ENCODE assay signal across 28 cellular contexts in the genomic region with DNA sequence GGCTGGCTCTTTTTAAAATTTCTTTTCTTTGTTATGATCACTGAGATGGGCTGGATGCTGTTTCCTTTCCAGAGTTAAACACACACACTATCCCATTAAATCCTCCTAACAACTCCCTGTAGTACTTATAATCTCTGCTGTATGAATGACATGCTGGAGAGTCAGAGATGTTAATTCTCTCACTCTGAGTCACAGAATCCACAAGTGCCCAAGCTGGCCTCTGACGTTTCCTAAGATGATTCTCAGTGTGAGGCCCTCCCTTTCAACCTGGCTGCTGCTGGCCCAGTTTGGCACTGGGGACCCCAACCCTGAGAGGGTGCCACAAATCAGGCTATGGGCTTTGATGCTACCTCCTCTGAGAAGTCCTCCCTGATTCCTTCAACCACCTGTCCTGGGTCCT. TPM values are rescaled to one million over a fixed set of nuclear protein-coding genes. Genes with fewer than 3 reads are reported as not detected.
A peak's percentile ranks its signal among the peaks of the same experiment; 100 is the strongest.
DNase-seq lines count a peak whose midpoint lies in the region; ATAC-seq and TF ChIP-seq lines count a peak whose summit lies in the region.
"Had no signal": no experiment of that assay in that cellular context is flagged by ENCODE, and none has a peak within 500 bp of the region (broad histone marks: within the 10 kb centered on the region; RNA-seq: fewer than 3 reads in every experiment).

No MANE protein-coding gene starts in this region.

- H3F3A ChIP-seq in GM23248 (ENCODE audit: insufficient read depth) = no peaks in the 10 kb centered on the region

- in situ Hi-C loops in GM23248 (cut with MboI) = no loop called here

- 0% methylated on average over 1 of the region's 1 CpG for WGBS in GM23248 (ENCODE audit: low coverage in 1 of 2, low lambda C conversion rate in 2 of 2, missing lambda C conversion rate in 2 of 2), 2 experiments
- WGBS in esophagus muscularis mucosa = 44% methylated on average over 1 of the region's 1 CpG

- no peak overlapping the region for H2AFZ ChIP-seq in GM23248
- H2AFZ ChIP-seq: parathyroid adenoma had no signal

- POLR2A ChIA-PET in RWPE1 (lab: Yijun Ruan, JAX; ENCODE audit: low non-redundant PET) = no interaction called here

- intact Hi-C loops in esophagus muscularis mucosa (cut with DNase I) = no loop called here

- H4K20me1 ChIP-seq in GM23248 (ENCODE audit: insufficient read depth) = no peaks in the 10 kb centered on the region

- H3K36me3 ChIP-seq in GM23248 (ENCODE audit: low read depth) (no peaks in the 10 kb centered on the region), esophagus muscularis mucosa (no peaks in the 10 kb centered on the region)
- H3K36me3 ChIP-seq: breast epithelium, right atrium auricular region, SJCRH30, stomach, thyroid gland had no signal

- H3K4me3 ChIP-seq in GM23248 = no peak overlapping the region
- no peak overlapping the region for H3K4me3 ChIP-seq in esophagus muscularis mucosa
- H3K4me3 ChIP-seq: breast epithelium, right atrium auricular region, SJCRH30, smooth muscle cell, stomach, thyroid gland had no signal

- H3K79me2 ChIP-seq in GM23248 (ENCODE audit: insufficient read depth) = no peaks in the 10 kb centered on the region
- H3K79me2 ChIP-seq: parathyroid adenoma had no signal

- peaks cover 19% of the 10 kb centered on the region for H3K27me3 ChIP-seq in GM23248 (replicated peaks; ENCODE audit: insufficient read depth)
- peaks cover 24% of the 10 kb centered on the region for H3K27me3 ChIP-seq in foreskin keratinocyte
- peaks cover 0 to 61% (median 17%) of the 10 kb centered on the region in 4 donors for H3K27me3 ChIP-seq in esophagus muscularis mucosa
- H3K27me3 ChIP-seq: SJCRH30 had no signal

- CTCF ChIA-PET in RWPE1 (lab: Yijun Ruan, JAX) = no interaction called here

- TF ChIP-seq EP300 in esophagus muscularis mucosa (IDR thresholded peaks at IDR 0.05) = no peak

- no peak overlapping the region for H3K9ac ChIP-seq in GM23248
- H3K9ac ChIP-seq: parathyroid adenoma had no signal

- H3K9me2 ChIP-seq in GM23248 (ENCODE audit: insufficient read depth) = no peaks in the 10 kb centered on the region

- DNase-seq in GM23248 (peak; percentile 44), RWPE1 (ENCODE audit: low spot score) (peak; percentile 60), foreskin keratinocyte (peak; percentile 48 to 80), T-helper 1 cell (no peak), esophagus muscularis mucosa (ENCODE audit: extremely low spot score) (no peak)
- DNase-seq in stimulated activated naive CD4-positive, alpha-beta T cell (lab: John Stamatoyannopoulos, UW) = no peak
- DNase-seq: activated CD4-positive, alpha-beta T cell treated with anti-CD3 and anti-CD28 coated beads, Interleukin-2, amount 10 ng/mL, durations not matched to agents 24 days and 14 days; activated effector memory CD4-positive, alpha-beta T cell treated with anti-CD3 and anti-CD28 coated beads, Interleukin-2, amount 50 U/mL, for 16 hours; activated T-cell treated with anti-CD3 and anti-CD28 coated beads, Interleukin-2, amount 50 U/mL, for 24 hours; Caco-2; DND-41; GOT3; HFFc6; left ventricle myocardium superior; NCI-H2029; NCI-H526; SJCRH30; stimulated activated CD8-positive, alpha-beta memory T cell treated with anti-CD3 and anti-CD28 coated beads, Interleukin-4, amount 100 ng/mL, for 48 hours; stomach; SW 1271; thyroid gland had no signal

- H3K4me2 ChIP-seq in GM23248 (ENCODE audit: unreplicated experiment) = no peak overlapping the region
- H3K4me2 ChIP-seq: smooth muscle cell had no signal

- TF ChIP-seq POLR2A in esophagus muscularis mucosa (IDR thresholded peaks at IDR 0.05; ENCODE audit: low read depth) = no peak

- TF ChIP-seq CTCF in RWPE1 (conservative IDR thresholded peaks at IDR 0.05; ENCODE audit: low read depth) (no peak), foreskin keratinocyte (conservative IDR thresholded peaks at IDR 0.05) (no peak), esophagus muscularis mucosa (IDR thresholded peaks at IDR 0.05) (no peak)

- H3K27ac ChIP-seq in GM23248 (no peak overlapping the region), RWPE1 (no peak overlapping the region), foreskin keratinocyte (no peak overlapping the region), esophagus muscularis mucosa (replicated peaks in 1 of 4) (no peak overlapping the region)
- H3K27ac ChIP-seq: breast epithelium, C4-2B, parathyroid adenoma, right atrium auricular region, SJCRH30, stomach, thyroid gland had no signal

- ATAC-seq in foreskin keratinocyte (peak; percentile 93), HG03139 (IDR thresholded peaks at IDR 0.05; ENCODE audit: unreplicated experiment) (no peak)
- ATAC-seq: left ventricle myocardium superior, WTC11 had no signal

- H3K9me3 ChIP-seq in GM23248 (ENCODE audit: low read depth) (no peaks in the 10 kb centered on the region), esophagus muscularis mucosa (no peaks in the 10 kb centered on the region)
- H3K9me3 ChIP-seq: breast epithelium, Caco-2, right atrium auricular region, SJCRH30, stomach, thyroid gland had no signal

- H3K4me1 ChIP-seq in GM23248 (ENCODE audit: insufficient read depth) (no peaks in the 10 kb centered on the region), foreskin keratinocyte (peaks cover 13% of the 10 kb centered on the region), esophagus muscularis mucosa (peaks cover 0 to 10% (median 4%) of the 10 kb centered on the region in 4 donors)
- H3K4me1 ChIP-seq: breast epithelium, Caco-2, parathyroid adenoma, SJCRH30 had no signal

RNA-seq across cellular contexts. Expression of a gene that starts 5.4 kb away (rescaled TPM):
- total RNA-seq in GM23248 (2014; rRNA removed; shearing (Covaris generic)) = not detected in 2 replicates
- polyA plus RNA-seq in GM23248 (2016; fragmentation: Nextera tagmentation; extraction: Ambion mirVana) (not detected in 2 replicates), foreskin keratinocyte (0.33 and 1.7 TPM in 2 replicates)
- total RNA-seq in foreskin keratinocyte (1.8 and 11.2 TPM in 2 replicates), esophagus muscularis mucosa (1 to 10 TPM; 1.7 to 4.0 (median 3.1) TPM)
- total RNA-seq: activated CD4-positive, alpha-beta T cell treated with anti-CD3 and anti-CD28 coated beads, Interleukin-2, amount 10 ng/mL, durations not matched to agents 24 days and 14 days; Caco-2; HFFc6 had no signal
- polyA plus RNA-seq: smooth muscle cell had no signal

Comparison
In these comparisons a context has a peak if more than half of its experiments do, and no peak if none do; other contexts are left out.
1. DNase-seq: peak in GM23248 (single experiment), RWPE1 (single experiment) and foreskin keratinocyte (2 of 2); none in stimulated activated naive CD4-positive, alpha-beta T cell (0 of 6), T-helper 1 cell (0 of 5) and esophagus muscularis mucosa (single experiment).